33 cellular contexts compared by ENCODE assay signal in genomic region chr3:115688408-115688807, GRCh38.
"Had no signal": no experiment of that assay in that cellular context is flagged by ENCODE, and none has a peak within 500 bp of the region (broad histone marks: within the 10 kb centered on the region; RNA-seq: fewer than 3 reads in every experiment).

No MANE protein-coding gene starts in this region.

- H3K4me3 Mint-ChIP-seq: activated CD4-positive, alpha-beta memory T cell treated with anti-CD3 and anti-CD28 coated beads for 36 hours; activated CD4-positive, alpha-beta T cell treated with anti-CD3 and anti-CD28 coated beads for 36 hours; activated CD4-positive, alpha-beta T cell treated with anti-CD3 and anti-CD28 coated beads, Interleukin-2, amount 10 ng/mL, durations not matched to agents 24 days and 14 days; activated CD8-positive, alpha-beta memory T cell treated with anti-CD3 and anti-CD28 coated beads, Interleukin-2, amount 10 ng/mL, durations not matched to agents 7 days and 5 days; activated CD8-positive, alpha-beta T cell treated with anti-CD3 and anti-CD28 coated beads, Interleukin-2, amount 10 ng/mL, durations not matched to agents 7 days and 5 days; activated naive CD8-positive, alpha-beta T cell; activated T-helper 1 cell treated with anti-CD3 and anti-CD28 coated beads, Interleukin-12 subunit alpha, Interleukin-12 subunit beta, Interleukin-2, Interleukin-4 antibody, amounts not matched to agents 30 ng/mL and 10 ng/mL and 1 ng/mL, durations not matched to agents 14 hours and 24 hours and 36 hours; central memory CD8-positive, alpha-beta T cell; dendritic cell treated with granulocyte-macrophage colony-stimulating factor and Interleukin-4, amounts not matched to agents 40 ng/mL and 50 ng/mL, for 4 days; T-helper 17 cell; T-helper 2 cell treated with Interferon-gamma antibody and Interleukin-4, amounts not matched to agents 5 μg/mL and 100 μg/mL, for 36 hours had no signal

- H3K27ac Mint-ChIP-seq: activated CD4-positive, alpha-beta memory T cell treated with anti-CD3 and anti-CD28 coated beads for 36 hours; activated CD4-positive, alpha-beta T cell treated with anti-CD3 and anti-CD28 coated beads for 36 hours; activated CD4-positive, alpha-beta T cell treated with anti-CD3 and anti-CD28 coated beads, Interleukin-2, amount 10 ng/mL, durations not matched to agents 24 days and 14 days; activated CD8-positive, alpha-beta memory T cell treated with anti-CD3 and anti-CD28 coated beads, Interleukin-2, amount 10 ng/mL, durations not matched to agents 7 days and 5 days; activated CD8-positive, alpha-beta T cell treated with anti-CD3 and anti-CD28 coated beads, Interleukin-2, amount 10 ng/mL, durations not matched to agents 7 days and 5 days; activated naive CD8-positive, alpha-beta T cell; activated T-helper 1 cell treated with anti-CD3 and anti-CD28 coated beads, Interleukin-12 subunit alpha, Interleukin-12 subunit beta, Interleukin-2, Interleukin-4 antibody, amounts not matched to agents 30 ng/mL and 10 ng/mL and 1 ng/mL, durations not matched to agents 14 hours and 24 hours and 36 hours; activated T-helper 2 cell treated with anti-CD3 and anti-CD28 coated beads, Interferon-gamma antibody, Interleukin-2, Interleukin-4, amounts not matched to agents 10 μg/mL and 5 μg/mL and 100 μg/mL, durations not matched to agents 14 hours and 24 hours and 36 hours; dendritic cell treated with granulocyte-macrophage colony-stimulating factor and Interleukin-4, amounts not matched to agents 40 ng/mL and 50 ng/mL, for 4 days; T-helper 17 cell; T-helper 2 cell treated with Interferon-gamma antibody and Interleukin-4, amounts not matched to agents 5 μg/mL and 100 μg/mL, for 36 hours had no signal

- ATAC-seq: activated CD4-positive, alpha-beta T cell treated with anti-CD3 and anti-CD28 coated beads for 36 hours; activated CD8-positive, alpha-beta memory T cell treated with anti-CD3 and anti-CD28 coated beads, Interleukin-2, amount 10 ng/mL, durations not matched to agents 7 days and 5 days; activated CD8-positive, alpha-beta T cell treated with anti-CD3 and anti-CD28 coated beads, Interleukin-2, amount 10 ng/mL, durations not matched to agents 7 days and 5 days; foreskin keratinocyte; gastrocnemius medialis; heart right ventricle; T-helper 17 cell had no signal

- H3K9me3 Mint-ChIP-seq: activated CD4-positive, alpha-beta memory T cell treated with anti-CD3 and anti-CD28 coated beads for 36 hours; activated CD4-positive, alpha-beta T cell treated with anti-CD3 and anti-CD28 coated beads, Interleukin-2, amount 10 ng/mL, durations not matched to agents 24 days and 14 days; activated T-helper 1 cell treated with anti-CD3 and anti-CD28 coated beads, Interleukin-12 subunit alpha, Interleukin-12 subunit beta, Interleukin-2, Interleukin-4 antibody, amounts not matched to agents 30 ng/mL and 10 ng/mL and 1 ng/mL, durations not matched to agents 14 hours and 24 hours and 36 hours; activated T-helper 2 cell treated with anti-CD3 and anti-CD28 coated beads, Interferon-gamma antibody, Interleukin-2, Interleukin-4, amounts not matched to agents 10 μg/mL and 5 μg/mL and 100 μg/mL, durations not matched to agents 14 hours and 24 hours and 36 hours; central memory CD8-positive, alpha-beta T cell; dendritic cell treated with granulocyte-macrophage colony-stimulating factor and Interleukin-4, amounts not matched to agents 40 ng/mL and 50 ng/mL, for 4 days; T-helper 2 cell treated with Interferon-gamma antibody and Interleukin-4, amounts not matched to agents 5 μg/mL and 100 μg/mL, for 36 hours had no signal

- H3K27me3 ChIP-seq: brain microvascular endothelial cell, dorsolateral prefrontal cortex, esophagus muscularis mucosa, gastrocnemius medialis, heart right ventricle had no signal

- H3K36me3 Mint-ChIP-seq: activated CD4-positive, alpha-beta memory T cell treated with anti-CD3 and anti-CD28 coated beads for 36 hours; activated CD8-positive, alpha-beta memory T cell treated with anti-CD3 and anti-CD28 coated beads, Interleukin-2, amount 10 ng/mL, durations not matched to agents 7 days and 5 days; activated naive CD8-positive, alpha-beta T cell had no signal

- H3K4me3 ChIP-seq: coronary artery, dorsolateral prefrontal cortex, esophagus muscularis mucosa, gastrocnemius medialis, heart right ventricle had no signal

- DNase-seq: activated CD4-positive, alpha-beta memory T cell treated with anti-CD3 and anti-CD28 coated beads for 36 hours; activated CD4-positive, alpha-beta T cell treated with anti-CD3 and anti-CD28 coated beads for 36 hours; activated CD4-positive, alpha-beta T cell treated with anti-CD3 and anti-CD28 coated beads, Interleukin-2, amount 10 ng/mL, durations not matched to agents 24 days and 14 days; activated CD4-positive, CD25-positive, alpha-beta regulatory T cell; activated CD4-positive, CD25-positive, alpha-beta regulatory T cell treated with anti-CD3 and anti-CD28 coated beads, Interleukin-2, amount 50 U/mL, for 72 hours; activated CD8-positive, alpha-beta memory T cell treated with anti-CD3 and anti-CD28 coated beads, Interleukin-2, amount 10 ng/mL, durations not matched to agents 7 days and 5 days; activated CD8-positive, alpha-beta memory T cell treated with anti-CD3 and anti-CD28 coated beads, Interleukin-2, amount 50 U/mL, for 4 hours; activated CD8-positive, alpha-beta T cell treated with anti-CD3 and anti-CD28 coated beads, Interleukin-2, amount 10 ng/mL, durations not matched to agents 7 days and 5 days; activated effector memory CD4-positive, alpha-beta T cell treated with anti-CD3 and anti-CD28 coated beads, Interleukin-2, amount 50 U/mL, for 16 hours; activated naive CD4-positive, alpha-beta T cell treated with anti-CD3 and anti-CD28 coated beads, Interleukin-2, amount 50 U/mL, for 16 hours; activated T-cell treated with anti-CD3 and anti-CD28 coated beads, Interleukin-2, amount 50 U/mL, for 1 hour; activated T-cell treated with anti-CD3 and anti-CD28 coated beads, Interleukin-2, amount 50 U/mL, for 48 hours; amniotic stem cell; anterior cingulate cortex; brain microvascular endothelial cell; dorsolateral prefrontal cortex; effector memory CD4-positive, alpha-beta T cell; erythroblast; gastrocnemius medialis; heart right ventricle; T-helper 1 cell; T-helper 17 cell; T1000; WERI-Rb-1 had no signal

- H3K4me1 Mint-ChIP-seq: activated CD4-positive, alpha-beta T cell treated with anti-CD3 and anti-CD28 coated beads for 36 hours; activated CD4-positive, alpha-beta T cell treated with anti-CD3 and anti-CD28 coated beads, Interleukin-2, amount 10 ng/mL, durations not matched to agents 24 days and 14 days; central memory CD8-positive, alpha-beta T cell had no signal

- H3K36me3 ChIP-seq: brain microvascular endothelial cell, esophagus muscularis mucosa, gastrocnemius medialis, heart right ventricle, WERI-Rb-1 had no signal

- H3K4me1 ChIP-seq: esophagus muscularis mucosa, foreskin keratinocyte, gastrocnemius medialis had no signal

- H3K27ac ChIP-seq: brain microvascular endothelial cell, coronary artery, dorsolateral prefrontal cortex, esophagus muscularis mucosa, foreskin keratinocyte, gastrocnemius medialis, heart right ventricle, WERI-Rb-1 had no signal

- H3K9me3 ChIP-seq: esophagus muscularis mucosa, gastrocnemius medialis, heart right ventricle had no signal
